8 cellular contexts compared by ENCODE assay signal in genomic region chr6:118892248-118893094, GRCh38. TPM values are rescaled to one million over a fixed set of nuclear protein-coding genes. Genes with fewer than 3 reads are reported as not detected.
DNase-seq lines count a peak whose midpoint lies in the region; ATAC-seq and TF ChIP-seq lines count a peak whose summit lies in the region.

No MANE protein-coding gene starts in this region.

- in situ Hi-C loops in G401 (cut with HindIII; ENCODE audit: low sequenced_read_pairs) = no loop called here

- peak overlapping the region; percentile 80 for H3K4me3 ChIP-seq in OCI-LY7 (ENCODE audit: low read depth, low read length, poor library complexity, severe bottlenecking)
- H3K4me3 ChIP-seq in effector memory CD4-positive, alpha-beta T cell (ENCODE audit: insufficient read depth, low read depth, low read length, poor library complexity, severe bottlenecking) = peak overlapping the region; percentile 94

- no peak for TF ChIP-seq CTCF in OCI-LY7 (conservative IDR thresholded peaks at IDR 0.05; ENCODE audit: low read length)
- no peak for TF ChIP-seq CTCF in nephron progenitor cell (IDR thresholded peaks at IDR 0.05)

- H3K4me1 ChIP-seq in OCI-LY7 (ENCODE audit: insufficient read depth, low read length, poor library complexity, severe bottlenecking) = peaks cover 49% of the 10 kb centered on the region
- H3K4me1 ChIP-seq in effector memory CD4-positive, alpha-beta T cell (ENCODE audit: control insufficient read depth, insufficient read depth, low read length, poor library complexity, severe bottlenecking) = peaks cover 33% of the 10 kb centered on the region

- BruUV-seq in OCI-LY7 (replicated peaks; lab: Mats Ljungman, UMichigan) = no TSS peak

- no peaks in the 10 kb centered on the region for H3K9me3 Mint-ChIP-seq in nephron progenitor cell

- no peaks in the 10 kb centered on the region for H3K9me2 ChIP-seq in OCI-LY7 (ENCODE audit: insufficient read depth, low read length)

- H3K27ac Mint-ChIP-seq in nephron progenitor cell = no peak overlapping the region

- CTCF ChIA-PET in OCI-LY7 (lab: Charles Lee; ENCODE audit: unreplicated experiment) = interaction anchor here (1.0 kb wide), 1 partner anchor 11 kb away, joined by 4 read pairs; no protein-coding TSS in a partner anchor

- peak overlapping the region; percentile 99 for H3K4me2 ChIP-seq in OCI-LY7 (ENCODE audit: low read length)

- peak; percentile 58 for DNase-seq in G401 (ENCODE audit: low spot score)
- peak; percentile 45 for DNase-seq in OCI-LY7 (ENCODE audit: low spot score)
- no peak for DNase-seq in effector memory CD4-positive, alpha-beta T cell
- no peak for DNase-seq in nephron progenitor cell
- no peak for DNase-seq in mucosa of gallbladder (ENCODE audit: low spot score)
- DNase-seq in SIG-M5 (lab: John Stamatoyannopoulos, UW) = no peak

- no peaks in the 10 kb centered on the region for H3K27me3 ChIP-seq in effector memory CD4-positive, alpha-beta T cell (replicated peaks; ENCODE audit: control insufficient read depth, insufficient read depth, low read length, poor library complexity, severe bottlenecking)

- H4K20me1 ChIP-seq in OCI-LY7 (ENCODE audit: insufficient read depth, low read length) = no peaks in the 10 kb centered on the region

- no peaks in the 10 kb centered on the region for H3K9me3 ChIP-seq in OCI-LY7 (ENCODE audit: low read length)
- H3K9me3 ChIP-seq in effector memory CD4-positive, alpha-beta T cell (ENCODE audit: control insufficient read depth, low read length) = no peaks in the 10 kb centered on the region

- peaks cover 17% of the 10 kb centered on the region for H3K36me3 ChIP-seq in OCI-LY7 (ENCODE audit: insufficient read depth, low read length)
- no peaks in the 10 kb centered on the region for H3K36me3 ChIP-seq in effector memory CD4-positive, alpha-beta T cell (ENCODE audit: control insufficient read depth, insufficient read depth, low read length)

- H3K4me1 Mint-ChIP-seq in nephron progenitor cell = peaks cover 32% of the 10 kb centered on the region

- POLR2A ChIA-PET in OCI-LY7 (lab: Charles Lee) = interaction anchor here (0.6 to 9.3 kb wide), 5 partner anchors 10 to 208 kb away, joined by 3 to 88 read pairs (median 3); partner anchors contain the start of gene MCM9

- H3K79me2 ChIP-seq in OCI-LY7 (ENCODE audit: insufficient read depth, low read depth, low read length) = peaks cover 62% of the 10 kb centered on the region

- peaks cover 6% of the 10 kb centered on the region for H3K27me3 Mint-ChIP-seq in nephron progenitor cell (ENCODE audit: low read depth, poor library complexity)

- H3K36me3 Mint-ChIP-seq in nephron progenitor cell (ENCODE audit: low read depth) = peaks cover 16% of the 10 kb centered on the region

- intact Hi-C loops in OCI-LY7 (cut with micrococcal nuclease; ENCODE audit: unreplicated experiment) = loop anchor here (2.0 to 10.0 kb wide), 3 partner anchors 85 to 552 kb away; partner anchors contain the start of gene MAN1A1

- H3K27ac ChIP-seq in OCI-LY7 (ENCODE audit: low read depth, low read length, poor library complexity, severe bottlenecking) = peak overlapping the region; percentile 89
- H3K27ac ChIP-seq in effector memory CD4-positive, alpha-beta T cell (ENCODE audit: insufficient read depth, low read length, poor library complexity, severe bottlenecking) = peak overlapping the region; percentile 94

- H3K4me3 Mint-ChIP-seq in nephron progenitor cell = peak overlapping the region; percentile 94

- peak overlapping the region; percentile 71; the same call in 1 of the 2 replicates for H2AFZ ChIP-seq in OCI-LY7 (ENCODE audit: low read length)

- ATAC-seq in GM18907 (IDR thresholded peaks at IDR 0.05; ENCODE audit: unreplicated experiment) = no peak
- no peak for ATAC-seq in HG02678 (IDR thresholded peaks at IDR 0.05; ENCODE audit: unreplicated experiment)

RNA-seq across cellular contexts. Expression of gene ASF1A, which starts 1.5 kb away (rescaled TPM):
- total RNA-seq in G401 (2014; rRNA removed; shearing (Covaris generic)) = 36.1 and 39.9 TPM in 2 replicates
- total RNA-seq in OCI-LY7 (2014; rRNA removed; shearing (Covaris generic)) = 19.8 and 37.3 TPM in 2 replicates
- total RNA-seq in OCI-LY7 (2022) (46.0 and 46.8 TPM in 2 replicates), mucosa of gallbladder (16.7 TPM)

RNA-seq across cellular contexts. Expression of gene MCM9, which starts 42.5 kb away (rescaled TPM):
- 12.5 and 23.4 TPM in 2 replicates for total RNA-seq in G401 (2014; rRNA removed; shearing (Covaris generic))
- total RNA-seq in OCI-LY7 (2014; rRNA removed; shearing (Covaris generic)) = 14.6 and 17.4 TPM in 2 replicates
- total RNA-seq in OCI-LY7 (2022) (18.8 and 23.2 TPM in 2 replicates), mucosa of gallbladder (21.1 TPM)

Comparison
In these comparisons a context has a peak if more than half of its experiments do, and no peak if none do; other contexts are left out.
1. DNase-seq: peak in G401 (single experiment) and OCI-LY7 (single experiment); none in effector memory CD4-positive, alpha-beta T cell (0 of 3), nephron progenitor cell (single experiment), mucosa of gallbladder (single experiment) and SIG-M5 (single experiment).